Comparison of ENCODE assay signal across 1 cellular context in the genomic region with DNA sequence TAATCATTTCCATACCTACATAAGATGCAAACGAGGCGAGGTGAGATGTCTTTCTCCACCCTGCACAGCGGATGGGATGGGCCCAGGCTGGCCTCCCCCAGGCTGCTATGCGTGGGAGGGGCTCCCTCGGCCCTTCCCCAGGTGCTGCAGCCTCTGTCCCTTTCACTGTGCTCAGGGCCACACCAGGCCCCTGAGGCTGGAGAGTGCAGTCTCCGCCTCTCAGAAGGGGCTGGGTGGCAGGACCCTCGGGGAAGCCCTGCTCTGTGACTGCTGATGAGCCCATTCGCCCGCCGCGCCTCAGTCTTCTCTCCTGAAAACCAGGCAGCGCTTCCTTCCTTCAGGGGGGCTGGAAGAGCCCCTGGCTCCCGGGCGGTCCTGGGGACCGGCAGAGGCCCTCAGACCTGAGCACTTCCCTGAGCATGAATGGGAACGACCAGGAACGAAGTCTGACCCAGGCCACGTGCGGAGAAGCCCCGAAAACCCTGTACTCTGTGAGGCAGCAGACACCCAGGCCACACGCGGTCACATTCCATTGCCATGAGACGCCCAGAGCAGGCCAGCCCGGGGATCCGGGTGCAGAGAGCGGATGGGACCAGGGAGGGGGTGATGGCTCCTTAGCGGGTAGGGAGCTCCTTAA.
A peak's percentile ranks its signal among the peaks of the same experiment; 100 is the strongest.
TF ChIP-seq lines count a peak whose summit lies in the region.

No MANE protein-coding gene starts in this region.

TF ChIP-seq in HepG2, 621 proteins besides CTCF, POLR2A, EP300 and RAD21 (continued from another document and continues in another):
- TF ChIP-seq, protein P1, sequence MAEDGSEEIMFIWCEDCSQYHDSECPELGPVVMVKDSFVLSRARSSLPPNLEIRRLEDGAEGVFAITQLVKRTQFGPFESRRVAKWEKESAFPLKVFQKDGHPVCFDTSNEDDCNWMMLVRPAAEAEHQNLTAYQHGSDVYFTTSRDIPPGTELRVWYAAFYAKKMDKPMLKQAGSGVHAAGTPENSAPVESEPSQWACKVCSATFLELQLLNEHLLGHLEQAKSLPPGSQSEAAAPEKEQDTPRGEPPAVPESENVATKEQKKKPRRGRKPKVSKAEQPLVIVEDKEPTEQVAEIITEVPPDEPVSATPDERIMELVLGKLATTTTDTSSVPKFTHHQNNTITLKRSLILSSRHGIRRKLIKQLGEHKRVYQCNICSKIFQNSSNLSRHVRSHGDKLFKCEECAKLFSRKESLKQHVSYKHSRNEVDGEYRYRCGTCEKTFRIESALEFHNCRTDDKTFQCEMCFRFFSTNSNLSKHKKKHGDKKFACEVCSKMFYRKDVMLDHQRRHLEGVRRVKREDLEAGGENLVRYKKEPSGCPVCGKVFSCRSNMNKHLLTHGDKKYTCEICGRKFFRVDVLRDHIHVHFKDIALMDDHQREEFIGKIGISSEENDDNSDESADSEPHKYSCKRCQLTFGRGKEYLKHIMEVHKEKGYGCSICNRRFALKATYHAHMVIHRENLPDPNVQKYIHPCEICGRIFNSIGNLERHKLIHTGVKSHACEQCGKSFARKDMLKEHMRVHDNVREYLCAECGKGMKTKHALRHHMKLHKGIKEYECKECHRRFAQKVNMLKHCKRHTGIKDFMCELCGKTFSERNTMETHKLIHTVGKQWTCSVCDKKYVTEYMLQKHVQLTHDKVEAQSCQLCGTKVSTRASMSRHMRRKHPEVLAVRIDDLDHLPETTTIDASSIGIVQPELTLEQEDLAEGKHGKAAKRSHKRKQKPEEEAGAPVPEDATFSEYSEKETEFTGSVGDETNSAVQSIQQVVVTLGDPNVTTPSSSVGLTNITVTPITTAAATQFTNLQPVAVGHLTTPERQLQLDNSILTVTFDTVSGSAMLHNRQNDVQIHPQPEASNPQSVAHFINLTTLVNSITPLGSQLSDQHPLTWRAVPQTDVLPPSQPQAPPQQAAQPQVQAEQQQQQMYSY (CRISPR knock-in tag; IDR thresholded peaks at IDR 0.05) = no peak
- no peak for TF ChIP-seq ZEB1 (IDR thresholded peaks at IDR 0.05; ENCODE audit: insufficient replicate concordance, low read depth)
- no peak for TF ChIP-seq ZFP62 (CRISPR knock-in tag; IDR thresholded peaks at IDR 0.05)
- TF ChIP-seq, protein P2, sequence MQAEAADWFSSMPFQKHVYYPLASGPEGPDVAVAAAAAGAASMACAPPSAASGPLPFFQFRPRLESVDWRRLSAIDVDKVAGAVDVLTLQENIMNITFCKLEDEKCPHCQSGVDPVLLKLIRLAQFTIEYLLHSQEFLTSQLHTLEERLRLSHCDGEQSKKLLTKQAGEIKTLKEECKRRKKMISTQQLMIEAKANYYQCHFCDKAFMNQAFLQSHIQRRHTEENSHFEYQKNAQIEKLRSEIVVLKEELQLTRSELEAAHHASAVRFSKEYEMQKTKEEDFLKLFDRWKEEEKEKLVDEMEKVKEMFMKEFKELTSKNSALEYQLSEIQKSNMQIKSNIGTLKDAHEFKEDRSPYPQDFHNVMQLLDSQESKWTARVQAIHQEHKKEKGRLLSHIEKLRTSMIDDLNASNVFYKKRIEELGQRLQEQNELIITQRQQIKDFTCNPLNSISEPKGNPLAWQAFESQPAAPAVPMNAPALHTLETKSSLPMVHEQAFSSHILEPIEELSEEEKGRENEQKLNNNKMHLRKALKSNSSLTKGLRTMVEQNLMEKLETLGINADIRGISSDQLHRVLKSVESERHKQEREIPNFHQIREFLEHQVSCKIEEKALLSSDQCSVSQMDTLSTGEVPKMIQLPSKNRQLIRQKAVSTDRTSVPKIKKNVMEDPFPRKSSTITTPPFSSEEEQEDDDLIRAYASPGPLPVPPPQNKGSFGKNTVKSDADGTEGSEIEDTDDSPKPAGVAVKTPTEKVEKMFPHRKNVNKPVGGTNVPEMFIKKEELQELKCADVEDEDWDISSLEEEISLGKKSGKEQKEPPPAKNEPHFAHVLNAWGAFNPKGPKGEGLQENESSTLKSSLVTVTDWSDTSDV (CRISPR knock-in tag; IDR thresholded peaks at IDR 0.05) = no peak
- TF ChIP-seq ZNF326 (CRISPR knock-in tag; IDR thresholded peaks at IDR 0.05; ENCODE audit: borderline replicate concordance) = no peak
- no peak for TF ChIP-seq PRMT3 (CRISPR knock-in tag; IDR thresholded peaks at IDR 0.05; ENCODE audit: borderline replicate concordance, low read depth)
- no peak for TF ChIP-seq ZNF282 (IDR thresholded peaks at IDR 0.05; ENCODE audit: partially characterized antibody)
- TF ChIP-seq, protein P3, sequence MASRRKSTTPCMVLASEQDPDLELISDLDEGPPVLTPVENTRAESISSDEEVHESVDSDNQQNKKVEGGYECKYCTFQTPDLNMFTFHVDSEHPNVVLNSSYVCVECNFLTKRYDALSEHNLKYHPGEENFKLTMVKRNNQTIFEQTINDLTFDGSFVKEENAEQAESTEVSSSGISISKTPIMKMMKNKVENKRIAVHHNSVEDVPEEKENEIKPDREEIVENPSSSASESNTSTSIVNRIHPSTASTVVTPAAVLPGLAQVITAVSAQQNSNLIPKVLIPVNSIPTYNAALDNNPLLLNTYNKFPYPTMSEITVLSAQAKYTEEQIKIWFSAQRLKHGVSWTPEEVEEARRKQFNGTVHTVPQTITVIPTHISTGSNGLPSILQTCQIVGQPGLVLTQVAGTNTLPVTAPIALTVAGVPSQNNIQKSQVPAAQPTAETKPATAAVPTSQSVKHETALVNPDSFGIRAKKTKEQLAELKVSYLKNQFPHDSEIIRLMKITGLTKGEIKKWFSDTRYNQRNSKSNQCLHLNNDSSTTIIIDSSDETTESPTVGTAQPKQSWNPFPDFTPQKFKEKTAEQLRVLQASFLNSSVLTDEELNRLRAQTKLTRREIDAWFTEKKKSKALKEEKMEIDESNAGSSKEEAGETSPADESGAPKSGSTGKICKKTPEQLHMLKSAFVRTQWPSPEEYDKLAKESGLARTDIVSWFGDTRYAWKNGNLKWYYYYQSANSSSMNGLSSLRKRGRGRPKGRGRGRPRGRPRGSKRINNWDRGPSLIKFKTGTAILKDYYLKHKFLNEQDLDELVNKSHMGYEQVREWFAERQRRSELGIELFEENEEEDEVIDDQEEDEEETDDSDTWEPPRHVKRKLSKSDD (CRISPR knock-in tag; IDR thresholded peaks at IDR 0.05; ENCODE audit: low read depth) = 0 out of 2 replicates have a peak, but pooled peaks have one; percentile 47
- TF ChIP-seq ZNF430 (CRISPR knock-in tag; IDR thresholded peaks at IDR 0.05) = peak; percentile 45; the same call in 1 of the 2 replicates
- TF ChIP-seq, protein P4, sequence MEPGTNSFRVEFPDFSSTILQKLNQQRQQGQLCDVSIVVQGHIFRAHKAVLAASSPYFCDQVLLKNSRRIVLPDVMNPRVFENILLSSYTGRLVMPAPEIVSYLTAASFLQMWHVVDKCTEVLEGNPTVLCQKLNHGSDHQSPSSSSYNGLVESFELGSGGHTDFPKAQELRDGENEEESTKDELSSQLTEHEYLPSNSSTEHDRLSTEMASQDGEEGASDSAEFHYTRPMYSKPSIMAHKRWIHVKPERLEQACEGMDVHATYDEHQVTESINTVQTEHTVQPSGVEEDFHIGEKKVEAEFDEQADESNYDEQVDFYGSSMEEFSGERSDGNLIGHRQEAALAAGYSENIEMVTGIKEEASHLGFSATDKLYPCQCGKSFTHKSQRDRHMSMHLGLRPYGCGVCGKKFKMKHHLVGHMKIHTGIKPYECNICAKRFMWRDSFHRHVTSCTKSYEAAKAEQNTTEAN (CRISPR knock-in tag; conservative IDR thresholded peaks at IDR 0.05) = peak; percentile 93
- TF ChIP-seq TBP (CRISPR knock-in tag; IDR thresholded peaks at IDR 0.05) = no peak
- TF ChIP-seq ZNF337 (CRISPR knock-in tag; IDR thresholded peaks at IDR 0.05; ENCODE audit: borderline replicate concordance, low read depth) = no peak
- TF ChIP-seq ZNF180 (CRISPR knock-in tag; IDR thresholded peaks at IDR 0.05; ENCODE audit: borderline replicate concordance, low read depth) = no peak
- TF ChIP-seq ZNF562 (CRISPR knock-in tag; IDR thresholded peaks at IDR 0.05; ENCODE audit: borderline replicate concordance) = no peak
- no peak; the same call in 1 of the 2 replicates for TF ChIP-seq SP5 (CRISPR knock-in tag; IDR thresholded peaks at IDR 0.05; ENCODE audit: borderline replicate concordance, low read depth)
- TF ChIP-seq MATR3 (CRISPR knock-in tag; IDR thresholded peaks at IDR 0.05) = no peak
- no peak for TF ChIP-seq ZNF777 (CRISPR knock-in tag; IDR thresholded peaks at IDR 0.05)
- TF ChIP-seq ZNF746 (CRISPR knock-in tag; IDR thresholded peaks at IDR 0.05) = 0 out of 2 replicates have a peak, but pooled peaks have one; percentile 37
- no peak for TF ChIP-seq IRX3 (CRISPR knock-in tag; IDR thresholded peaks at IDR 0.05; ENCODE audit: borderline replicate concordance, low read depth)
- peak; percentile 82 for TF ChIP-seq BHLHE40 (IDR thresholded peaks at IDR 0.05; ENCODE audit: low read length)
- TF ChIP-seq, protein P5, sequence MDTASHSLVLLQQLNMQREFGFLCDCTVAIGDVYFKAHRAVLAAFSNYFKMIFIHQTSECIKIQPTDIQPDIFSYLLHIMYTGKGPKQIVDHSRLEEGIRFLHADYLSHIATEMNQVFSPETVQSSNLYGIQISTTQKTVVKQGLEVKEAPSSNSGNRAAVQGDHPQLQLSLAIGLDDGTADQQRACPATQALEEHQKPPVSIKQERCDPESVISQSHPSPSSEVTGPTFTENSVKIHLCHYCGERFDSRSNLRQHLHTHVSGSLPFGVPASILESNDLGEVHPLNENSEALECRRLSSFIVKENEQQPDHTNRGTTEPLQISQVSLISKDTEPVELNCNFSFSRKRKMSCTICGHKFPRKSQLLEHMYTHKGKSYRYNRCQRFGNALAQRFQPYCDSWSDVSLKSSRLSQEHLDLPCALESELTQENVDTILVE (CRISPR knock-in tag; IDR thresholded peaks at IDR 0.05) = no peak
- no peak for TF ChIP-seq SIN3B (IDR thresholded peaks at IDR 0.05; ENCODE audit: low read length)
- TF ChIP-seq, protein P6, sequence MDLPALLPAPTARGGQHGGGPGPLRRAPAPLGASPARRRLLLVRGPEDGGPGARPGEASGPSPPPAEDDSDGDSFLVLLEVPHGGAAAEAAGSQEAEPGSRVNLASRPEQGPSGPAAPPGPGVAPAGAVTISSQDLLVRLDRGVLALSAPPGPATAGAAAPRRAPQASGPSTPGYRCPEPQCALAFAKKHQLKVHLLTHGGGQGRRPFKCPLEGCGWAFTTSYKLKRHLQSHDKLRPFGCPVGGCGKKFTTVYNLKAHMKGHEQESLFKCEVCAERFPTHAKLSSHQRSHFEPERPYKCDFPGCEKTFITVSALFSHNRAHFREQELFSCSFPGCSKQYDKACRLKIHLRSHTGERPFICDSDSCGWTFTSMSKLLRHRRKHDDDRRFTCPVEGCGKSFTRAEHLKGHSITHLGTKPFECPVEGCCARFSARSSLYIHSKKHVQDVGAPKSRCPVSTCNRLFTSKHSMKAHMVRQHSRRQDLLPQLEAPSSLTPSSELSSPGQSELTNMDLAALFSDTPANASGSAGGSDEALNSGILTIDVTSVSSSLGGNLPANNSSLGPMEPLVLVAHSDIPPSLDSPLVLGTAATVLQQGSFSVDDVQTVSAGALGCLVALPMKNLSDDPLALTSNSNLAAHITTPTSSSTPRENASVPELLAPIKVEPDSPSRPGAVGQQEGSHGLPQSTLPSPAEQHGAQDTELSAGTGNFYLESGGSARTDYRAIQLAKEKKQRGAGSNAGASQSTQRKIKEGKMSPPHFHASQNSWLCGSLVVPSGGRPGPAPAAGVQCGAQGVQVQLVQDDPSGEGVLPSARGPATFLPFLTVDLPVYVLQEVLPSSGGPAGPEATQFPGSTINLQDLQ (CRISPR knock-in tag; IDR thresholded peaks at IDR 0.05) = no peak
- peak; percentile 35; the same call in 1 of the 2 replicates for TF ChIP-seq RXRA (CRISPR knock-in tag; IDR thresholded peaks at IDR 0.05)
- no peak for TF ChIP-seq SRSF1 (optimal IDR thresholded peaks at IDR 0.05; ENCODE audit: low read depth, low read length)
- TF ChIP-seq ADNP (CRISPR knock-in tag; IDR thresholded peaks at IDR 0.05) = no peak
- peak; percentile 46; the same call in 1 of the 2 replicates for TF ChIP-seq ZFP90 (CRISPR knock-in tag; IDR thresholded peaks at IDR 0.05; ENCODE audit: borderline replicate concordance)
- TF ChIP-seq ZNF572 (CRISPR knock-in tag; IDR thresholded peaks at IDR 0.05) = no peak
- TF ChIP-seq ZNF672 (CRISPR knock-in tag; IDR thresholded peaks at IDR 0.05) = no peak
- no peak for TF ChIP-seq ZNF772 (CRISPR knock-in tag; IDR thresholded peaks at IDR 0.05)
- TF ChIP-seq, protein P7, sequence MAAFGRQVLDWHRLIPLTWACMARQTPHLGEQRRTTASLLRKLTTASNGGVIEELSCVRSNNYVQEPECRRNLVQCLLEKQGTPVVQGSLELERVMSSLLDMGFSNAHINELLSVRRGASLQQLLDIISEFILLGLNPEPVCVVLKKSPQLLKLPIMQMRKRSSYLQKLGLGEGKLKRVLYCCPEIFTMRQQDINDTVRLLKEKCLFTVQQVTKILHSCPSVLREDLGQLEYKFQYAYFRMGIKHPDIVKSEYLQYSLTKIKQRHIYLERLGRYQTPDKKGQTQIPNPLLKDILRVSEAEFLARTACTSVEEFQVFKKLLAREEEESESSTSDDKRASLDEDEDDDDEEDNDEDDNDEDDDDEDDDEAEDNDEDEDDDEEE (CRISPR knock-in tag; IDR thresholded peaks at IDR 0.05) = no peak
- TF ChIP-seq NFKBIZ (CRISPR knock-in tag; IDR thresholded peaks at IDR 0.05) = no peak
- TF ChIP-seq SCMH1 (CRISPR knock-in tag; IDR thresholded peaks at IDR 0.05; ENCODE audit: borderline replicate concordance) = no peak
- no peak for TF ChIP-seq POGZ (CRISPR knock-in tag; IDR thresholded peaks at IDR 0.05)
- no peak for TF ChIP-seq MAFK (conservative IDR thresholded peaks at IDR 0.05 in 1 of 2, IDR thresholded peaks at IDR 0.05 in 1 of 2; ENCODE audit: low read length in 2 of 2)
- TF ChIP-seq, protein P8, sequence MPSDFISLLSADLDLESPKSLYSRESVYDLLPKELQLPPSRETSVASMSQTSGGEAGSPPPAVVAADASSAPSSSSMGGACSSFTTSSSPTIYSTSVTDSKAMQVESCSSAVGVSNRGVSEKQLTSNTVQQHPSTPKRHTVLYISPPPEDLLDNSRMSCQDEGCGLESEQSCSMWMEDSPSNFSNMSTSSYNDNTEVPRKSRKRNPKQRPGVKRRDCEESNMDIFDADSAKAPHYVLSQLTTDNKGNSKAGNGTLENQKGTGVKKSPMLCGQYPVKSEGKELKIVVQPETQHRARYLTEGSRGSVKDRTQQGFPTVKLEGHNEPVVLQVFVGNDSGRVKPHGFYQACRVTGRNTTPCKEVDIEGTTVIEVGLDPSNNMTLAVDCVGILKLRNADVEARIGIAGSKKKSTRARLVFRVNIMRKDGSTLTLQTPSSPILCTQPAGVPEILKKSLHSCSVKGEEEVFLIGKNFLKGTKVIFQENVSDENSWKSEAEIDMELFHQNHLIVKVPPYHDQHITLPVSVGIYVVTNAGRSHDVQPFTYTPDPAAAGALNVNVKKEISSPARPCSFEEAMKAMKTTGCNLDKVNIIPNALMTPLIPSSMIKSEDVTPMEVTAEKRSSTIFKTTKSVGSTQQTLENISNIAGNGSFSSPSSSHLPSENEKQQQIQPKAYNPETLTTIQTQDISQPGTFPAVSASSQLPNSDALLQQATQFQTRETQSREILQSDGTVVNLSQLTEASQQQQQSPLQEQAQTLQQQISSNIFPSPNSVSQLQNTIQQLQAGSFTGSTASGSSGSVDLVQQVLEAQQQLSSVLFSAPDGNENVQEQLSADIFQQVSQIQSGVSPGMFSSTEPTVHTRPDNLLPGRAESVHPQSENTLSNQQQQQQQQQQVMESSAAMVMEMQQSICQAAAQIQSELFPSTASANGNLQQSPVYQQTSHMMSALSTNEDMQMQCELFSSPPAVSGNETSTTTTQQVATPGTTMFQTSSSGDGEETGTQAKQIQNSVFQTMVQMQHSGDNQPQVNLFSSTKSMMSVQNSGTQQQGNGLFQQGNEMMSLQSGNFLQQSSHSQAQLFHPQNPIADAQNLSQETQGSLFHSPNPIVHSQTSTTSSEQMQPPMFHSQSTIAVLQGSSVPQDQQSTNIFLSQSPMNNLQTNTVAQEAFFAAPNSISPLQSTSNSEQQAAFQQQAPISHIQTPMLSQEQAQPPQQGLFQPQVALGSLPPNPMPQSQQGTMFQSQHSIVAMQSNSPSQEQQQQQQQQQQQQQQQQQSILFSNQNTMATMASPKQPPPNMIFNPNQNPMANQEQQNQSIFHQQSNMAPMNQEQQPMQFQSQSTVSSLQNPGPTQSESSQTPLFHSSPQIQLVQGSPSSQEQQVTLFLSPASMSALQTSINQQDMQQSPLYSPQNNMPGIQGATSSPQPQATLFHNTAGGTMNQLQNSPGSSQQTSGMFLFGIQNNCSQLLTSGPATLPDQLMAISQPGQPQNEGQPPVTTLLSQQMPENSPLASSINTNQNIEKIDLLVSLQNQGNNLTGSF (CRISPR knock-in tag; IDR thresholded peaks at IDR 0.05) = no peak
